ENCODE assay signal across 8 cellular contexts in the genomic region with DNA sequence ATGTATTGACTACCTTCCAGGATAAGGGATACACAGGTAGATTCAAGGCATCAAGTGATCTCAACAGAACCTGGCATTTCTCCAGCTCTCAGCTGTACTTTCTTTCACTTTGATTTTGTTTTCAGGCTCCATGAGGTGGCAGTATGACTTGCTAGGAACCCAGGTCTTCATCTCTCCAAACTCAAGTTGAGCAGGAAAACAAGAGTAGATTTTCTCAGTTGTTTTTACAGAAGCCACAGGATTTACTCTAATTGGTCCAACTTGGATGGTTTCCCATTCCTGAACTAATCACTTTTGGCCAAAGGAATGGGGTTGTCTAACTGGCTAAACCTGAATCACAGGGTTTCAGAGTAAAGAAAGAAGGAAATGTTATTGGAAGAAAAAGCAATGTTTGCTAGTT.
A peak's percentile ranks its signal among the peaks of the same experiment; 100 is the strongest.
DNase-seq lines count a peak whose midpoint lies in the region; ATAC-seq and TF ChIP-seq lines count a peak whose summit lies in the region.

No MANE protein-coding gene starts in this region.

- peak; percentile 18; the same call in 1 of the 2 replicates for TF ChIP-seq CTCF in GM12875 (IDR thresholded peaks at IDR 0.05; ENCODE audit: borderline replicate concordance, insufficient read depth, low read depth, low read length)
- no peak for TF ChIP-seq CTCF in colonic mucosa (IDR thresholded peaks at IDR 0.05)

- no peaks in the 10 kb centered on the region for H3K9me3 ChIP-seq in colonic mucosa

- ATAC-seq in HG03045 (IDR thresholded peaks at IDR 0.05; ENCODE audit: unreplicated experiment) (no peak), HG03354 (IDR thresholded peaks at IDR 0.05; ENCODE audit: poor library complexity, severe bottlenecking, unreplicated experiment) (no peak)
- ATAC-seq in activated CD4-positive, CD25-positive, alpha-beta regulatory T cell treated with anti-CD3 and anti-CD28 coated beads, Interleukin-2, amount 50 U/mL, for 24 hours, result no peak

- DNase-seq in NCI-H2107 treated with DMSO at 0.1 percent for 48 hours (lab: John Stamatoyannopoulos, UW; ENCODE audit: unreplicated experiment) (peak; percentile 34), colonic mucosa (peak; percentile 17), pons (ENCODE audit: low spot score) (peak; percentile 22)
- DNase-seq in activated effector memory CD4-positive, alpha-beta T cell treated with Interleukin-2 at 50 U/mL for 16 hours, result no peak

- no peak overlapping the region for H3K27ac ChIP-seq in colonic mucosa

- no peaks in the 10 kb centered on the region for H3K27me3 ChIP-seq in colonic mucosa

- no peaks in the 10 kb centered on the region for H3K36me3 ChIP-seq in colonic mucosa

- intact Hi-C loops in colonic mucosa (cut with DNase I), result no loop called here

- no peak overlapping the region for H3K9ac ChIP-seq in colonic mucosa (ENCODE audit: low read depth in 2 of 2, low read length in 2 of 2)

- H3K4me1 ChIP-seq in colonic mucosa, result no peaks in the 10 kb centered on the region

- H3K4me3 ChIP-seq in GM12875 (ENCODE audit: low read depth, low read length), result no peak overlapping the region
- H3K4me3 ChIP-seq in colonic mucosa, result no peak overlapping the region
